ENCODE assay signal across 10 cellular contexts in the genomic region with DNA sequence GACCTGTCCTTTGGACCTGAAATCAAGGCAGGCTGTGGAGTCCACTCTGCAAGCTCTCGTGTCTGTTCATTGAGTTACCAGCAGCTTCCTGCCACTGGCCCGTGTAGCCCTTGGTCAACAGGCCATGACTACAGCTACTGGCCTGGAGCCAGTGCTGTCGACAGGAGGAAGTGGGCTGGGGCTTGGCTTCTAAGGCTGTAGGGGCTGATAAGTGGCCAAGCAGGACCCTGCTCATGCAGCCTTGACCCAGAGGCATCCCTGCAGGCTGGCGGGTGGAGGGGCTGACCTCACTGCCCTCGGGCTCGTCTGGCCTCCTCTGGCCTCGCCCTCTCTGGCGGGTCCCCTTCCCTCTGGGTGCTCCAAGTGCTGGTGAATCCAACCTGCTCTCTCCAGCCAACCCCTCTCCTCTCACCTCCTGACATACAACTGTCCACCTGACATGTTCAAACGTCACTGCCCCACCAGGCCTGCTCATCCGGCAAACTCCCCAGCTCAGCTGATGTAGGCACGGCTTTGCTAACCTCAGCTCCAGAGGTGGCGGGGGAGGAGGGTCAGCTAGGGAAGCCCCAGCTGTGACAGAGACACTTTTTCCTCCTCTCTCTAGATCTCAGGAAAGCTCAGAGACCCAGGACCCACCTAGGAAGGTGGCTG.
A peak's percentile ranks its signal among the peaks of the same experiment; 100 is the strongest.
DNase-seq lines count a peak whose midpoint lies in the region; ATAC-seq and TF ChIP-seq lines count a peak whose summit lies in the region.
"Had no signal": no experiment of that assay in that cellular context is flagged by ENCODE, and none has a peak within 500 bp of the region (broad histone marks: within the 10 kb centered on the region; RNA-seq: fewer than 3 reads in every experiment).

No MANE protein-coding gene starts in this region.

- DNase-seq in GM06990 (ENCODE audit: extremely low read depth, insufficient read length) (peak; percentile 31), T-helper 17 cell (no peak), left cardiac atrium (peak; percentile 85), renal cortical epithelial cell (ENCODE audit: low read depth) (peak; percentile 88), A673 (ENCODE audit: low spot score) (no peak), immature natural killer cell (no peak), NCI-H1694 (lab: John Stamatoyannopoulos, UW) (no peak)
- no peak for DNase-seq in activated naive CD4-positive, alpha-beta T cell treated with Interleukin-2 at 50 U/mL for 16 hours
- DNase-seq: NCI-H2107 had no signal

- no peaks in the 10 kb centered on the region for H3K4me1 ChIP-seq in A673 (ENCODE audit: insufficient read depth, low read length, poor library complexity, severe bottlenecking)

- CTCF ChIA-PET in A673 (lab: Charles Lee) = no interaction called here

- H3K27me3 ChIP-seq in GM06990 (replicated peaks; ENCODE audit: control insufficient read depth, insufficient read depth, low read length) = no peaks in the 10 kb centered on the region
- H3K27me3 ChIP-seq in A673 (replicated peaks; ENCODE audit: insufficient read depth, low read depth, low read length, poor library complexity) = peaks cover 6% of the 10 kb centered on the region

- H3K4me3 Mint-ChIP-seq in T-helper 17 cell = no peak overlapping the region
- H3K4me3 Mint-ChIP-seq in immature natural killer cell = peak overlapping the region in 1 of 5 donors; percentile 18
- H3K4me3 Mint-ChIP-seq: memory B cell had no signal

- H3K9me3 Mint-ChIP-seq in immature natural killer cell = no peaks in the 10 kb centered on the region
- H3K9me3 Mint-ChIP-seq: memory B cell had no signal

- H3K27ac Mint-ChIP-seq in T-helper 17 cell (no peak overlapping the region), immature natural killer cell (no peak overlapping the region)
- H3K27ac Mint-ChIP-seq: memory B cell had no signal

- H3K4me1 Mint-ChIP-seq in T-helper 17 cell = peaks cover 9% of the 10 kb centered on the region
- H3K4me1 Mint-ChIP-seq in immature natural killer cell = peaks cover 0 to 3% of the 10 kb centered on the region in 2 donors
- H3K4me1 Mint-ChIP-seq: memory B cell had no signal

- H3K36me3 ChIP-seq in GM06990 (ENCODE audit: control insufficient read depth, insufficient read depth, low read length) (no peaks in the 10 kb centered on the region), A673 (ENCODE audit: insufficient read depth, low read length, poor library complexity, severe bottlenecking) (no peaks in the 10 kb centered on the region)

- intact Hi-C loops in left cardiac atrium (cut with DNase I) = no loop called here
- intact Hi-C loops in A673 (cut with micrococcal nuclease; ENCODE audit: unreplicated experiment) = no loop called here

- H3K36me3 Mint-ChIP-seq in T-helper 17 cell (ENCODE audit: low read depth) (no peaks in the 10 kb centered on the region), immature natural killer cell (no peaks in the 10 kb centered on the region)
- H3K36me3 Mint-ChIP-seq: memory B cell had no signal

- no peak for TF ChIP-seq CTCF in GM06990 (IDR thresholded peaks at IDR 0.05; ENCODE audit: insufficient read depth, low read length, poor library complexity, severe bottlenecking)
- TF ChIP-seq CTCF in A673 (conservative IDR thresholded peaks at IDR 0.05; ENCODE audit: low read depth, low read length) = no peak

- BruUV-seq in A673 (replicated peaks; lab: Mats Ljungman, UMichigan) = no TSS peak

- no peak overlapping the region for H3K4me3 ChIP-seq in GM06990 (replicated peaks; ENCODE audit: low read depth, low read length)
- H3K4me3 ChIP-seq in A673 (ENCODE audit: low read depth, low read length, poor library complexity, severe bottlenecking) = no peak overlapping the region

- ATAC-seq in T-helper 17 cell (peak; percentile 27), left cardiac atrium (peak; percentile 55 to 70)

- H3K9me3 ChIP-seq in T-helper 17 cell (ENCODE audit: control insufficient read depth, low read length, poor library complexity, severe bottlenecking) (no peaks in the 10 kb centered on the region), A673 (ENCODE audit: low read depth, low read length, poor library complexity, severe bottlenecking) (no peaks in the 10 kb centered on the region)

- POLR2A ChIA-PET in A673 (lab: Charles Lee; ENCODE audit: low non-redundant PET) = no interaction called here

- H3K27ac ChIP-seq in A673 (ENCODE audit: low read depth, low read length, poor library complexity, severe bottlenecking) = no peak overlapping the region

- no peaks in the 10 kb centered on the region for H3K27me3 Mint-ChIP-seq in T-helper 17 cell
- H3K27me3 Mint-ChIP-seq in immature natural killer cell (ENCODE audit: low read depth in 3 of 3) = peaks cover 0 to 3% (median 0%) of the 10 kb centered on the region in 3 donors

Comparison
In these comparisons a context has a peak if more than half of its experiments do, and no peak if none do; other contexts are left out.
1. DNase-seq: peak in GM06990 (single experiment), left cardiac atrium (single experiment) and renal cortical epithelial cell (single experiment); none in T-helper 17 cell (0 of 3), A673 (single experiment), immature natural killer cell (0 of 3), NCI-H1694 (single experiment) and activated naive CD4-positive, alpha-beta T cell treated with Interleukin-2 at 50 U/mL for 16 hours (single experiment).